ENCODE assay signal across 8 cellular contexts in the genomic region with DNA sequence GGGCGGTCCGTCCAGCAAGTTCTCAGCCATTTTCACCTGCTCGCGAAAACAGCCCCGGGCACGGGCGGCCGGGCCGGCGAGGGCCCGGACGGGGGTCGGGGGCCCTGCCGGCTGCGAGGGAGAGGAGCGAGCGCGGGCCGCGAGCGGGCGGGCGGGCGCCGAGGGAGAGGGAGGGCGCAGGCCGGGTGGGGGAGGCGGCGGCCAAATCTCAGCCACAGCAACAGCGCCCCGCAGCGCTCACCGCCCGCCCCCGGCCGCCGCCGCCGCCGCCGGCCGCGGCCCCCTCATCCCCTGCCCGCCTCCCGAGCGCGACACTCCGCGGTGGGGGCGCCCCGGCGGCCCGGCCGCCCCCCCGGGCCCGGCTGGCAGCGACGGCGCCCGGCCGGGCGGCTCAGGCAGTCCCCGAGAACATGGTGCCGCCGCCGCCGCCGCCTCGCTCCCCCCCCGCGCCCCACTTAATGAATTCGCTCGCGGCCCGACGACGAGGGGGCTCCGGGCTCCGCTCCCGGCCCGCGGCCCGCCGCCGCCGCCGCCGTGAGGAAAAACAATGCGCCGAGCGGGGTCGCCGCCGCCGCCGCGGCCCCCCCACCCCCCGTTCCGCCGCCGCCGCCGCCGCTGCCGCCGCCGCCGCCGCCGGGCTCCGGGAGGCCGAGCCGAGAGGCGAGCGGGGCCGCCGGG. TPM values are rescaled to one million over a fixed set of nuclear protein-coding genes. Genes with fewer than 3 reads are reported as not detected.
DNase-seq lines count a peak whose midpoint lies in the region; ATAC-seq and TF ChIP-seq lines count a peak whose summit lies in the region.

No MANE protein-coding gene starts in this region.

- no CpG with 5 or more reads among the region's 117 CpGs for WGBS in trophoblast cell (ENCODE audit: extremely low coverage, insufficient coverage, insufficient read length)

- H2BK12ac ChIP-seq in trophoblast cell (ENCODE audit: low read length): no peak overlapping the region

- H2BK120ac ChIP-seq in trophoblast cell (ENCODE audit: insufficient read depth, low read length, poor library complexity): peak overlapping the region; percentile 69

- intact Hi-C loops in uterus (cut with DNase I; ENCODE audit: low total_unique reads): loop anchor here (10.0 kb wide), 1 partner anchor 185 kb away; no protein-coding TSS in a partner anchor

- H2AK5ac ChIP-seq in trophoblast cell (ENCODE audit: low read length): no peak overlapping the region

- peak overlapping the region; percentile 98 for H3K4ac ChIP-seq in trophoblast cell (ENCODE audit: low read depth, low read length)

- peak overlapping the region; percentile 79 for H2AFZ ChIP-seq in trophoblast cell (ENCODE audit: insufficient read depth, low read length, poor library complexity)

- H3K4me1 ChIP-seq in SJCRH30: peaks cover 3% of the 10 kb centered on the region; the same call in 1 of the 2 replicates
- H3K4me1 ChIP-seq in cardiac muscle cell (ENCODE audit: low read depth): peaks cover 31% of the 10 kb centered on the region
- H3K4me1 ChIP-seq in trophoblast cell (ENCODE audit: control insufficient read depth in 1 of 2, insufficient read depth in 2 of 2, low read length in 2 of 2): peaks cover 6 to 8% of the 10 kb centered on the region in 2 experiments
- H3K4me1 ChIP-seq in uterus: peaks cover 4 to 13% of the 10 kb centered on the region in 2 donors

- H4K91ac ChIP-seq in trophoblast cell (ENCODE audit: low read depth, low read length): peak overlapping the region; percentile 97

- DNase-seq in AG08395 (ENCODE audit: low spot score): peak; percentile 74
- peak; percentile 63 to 64 for DNase-seq in SJCRH30
- peak; percentile 79 for DNase-seq in activated naive CD4-positive, alpha-beta T cell treated with anti-CD3 and anti-CD28 coated beads, Interleukin-2, amount 50 U/mL, for 16 hours
- peak; percentile 71 to 84 for DNase-seq in cardiac muscle cell (ENCODE audit: low read depth in 1 of 2, low spot score in 1 of 2)
- peak; percentile 21 to 58 for DNase-seq in trophoblast cell
- peak; percentile 71 to 78 for DNase-seq in uterus

- H3K14ac ChIP-seq in trophoblast cell (ENCODE audit: low read length): peak overlapping the region; percentile 96

- H3K4me3 ChIP-seq in SJCRH30 (peak overlapping the region; percentile 66), cardiac muscle cell (peak overlapping the region; percentile 93), trophoblast cell (ENCODE audit: low read depth, low read length) (peak overlapping the region; percentile 91), uterus (peak overlapping the region; percentile 96 to 99)

- H2BK5ac ChIP-seq in trophoblast cell (ENCODE audit: low read depth, low read length, poor library complexity): peak overlapping the region; percentile 90

- TF ChIP-seq CTCF in cardiac muscle cell (IDR thresholded peaks at IDR 0.05; ENCODE audit: low read depth, low read length) (no peak), uterus (IDR thresholded peaks at IDR 0.05) (peak in 2 of 4 experiments; percentile 19 to 55)

- H3K36me3 ChIP-seq in SJCRH30 (peaks cover 3% of the 10 kb centered on the region; the same call in 1 of the 2 replicates), cardiac muscle cell (no peaks in the 10 kb centered on the region), trophoblast cell (ENCODE audit: control insufficient read depth in 1 of 2, insufficient read depth in 2 of 2, low read length in 2 of 2) (peaks cover 0 to 3% of the 10 kb centered on the region in 2 experiments), uterus (no peaks in the 10 kb centered on the region)

- H3K9me3 ChIP-seq in SJCRH30 (replicated peaks): no peaks in the 10 kb centered on the region
- no peaks in the 10 kb centered on the region for H3K9me3 ChIP-seq in cardiac muscle cell (ENCODE audit: low read depth)
- H3K9me3 ChIP-seq in trophoblast cell (ENCODE audit: insufficient read depth, low read depth, low read length): no peaks in the 10 kb centered on the region
- no peaks in the 10 kb centered on the region for H3K9me3 ChIP-seq in uterus

- ATAC-seq in GM18909 (IDR thresholded peaks at IDR 0.05; ENCODE audit: poor library complexity, unreplicated experiment): peak; percentile 44
- ATAC-seq in HG03196 (IDR thresholded peaks at IDR 0.05; ENCODE audit: unreplicated experiment): peak; percentile 36

- peaks cover 13% of the 10 kb centered on the region for H3K79me1 ChIP-seq in trophoblast cell (ENCODE audit: low read length)

- peak overlapping the region; percentile 92 for H3K9ac ChIP-seq in trophoblast cell (ENCODE audit: low read length)

- H4K12ac ChIP-seq in trophoblast cell (ENCODE audit: low read depth, low read length): no peak overlapping the region

- TF ChIP-seq POLR2A in uterus (IDR thresholded peaks at IDR 0.05): no peak

- H3K23ac ChIP-seq in trophoblast cell (ENCODE audit: low read length): no peak overlapping the region

- H3K27me3 ChIP-seq in SJCRH30: no peaks in the 10 kb centered on the region
- H3K27me3 ChIP-seq in cardiac muscle cell: no peaks in the 10 kb centered on the region
- H3K27me3 ChIP-seq in trophoblast cell (ENCODE audit: insufficient read depth, low read length): no peaks in the 10 kb centered on the region
- H3K27me3 ChIP-seq in uterus: no peaks in the 10 kb centered on the region

- H3K79me2 ChIP-seq in trophoblast cell (ENCODE audit: control insufficient read depth, insufficient read depth, low read length, poor library complexity): peaks cover 29% of the 10 kb centered on the region

- H3K18ac ChIP-seq in trophoblast cell (ENCODE audit: low read length): peak overlapping the region; percentile 93

- H4K8ac ChIP-seq in trophoblast cell (ENCODE audit: low read depth, low read length): peak overlapping the region; percentile 87

- H3K4me2 ChIP-seq in trophoblast cell (ENCODE audit: low read length): peak overlapping the region; percentile 65

- H3K27ac ChIP-seq in SJCRH30 (no peak overlapping the region), cardiac muscle cell (peak overlapping the region; percentile 97), trophoblast cell (ENCODE audit: low read depth, low read length) (peak overlapping the region; percentile 83), uterus (peak overlapping the region; percentile 83 to 99)

RNA-seq across cellular contexts. Expression of gene CREBBP, which starts 0.5 kb away (rescaled TPM):
- total RNA-seq in SJCRH30 (2014; rRNA removed; shearing (Covaris generic)): 18.8 and 23.3 TPM in 2 replicates
- 19.7 and 33.8 TPM in 2 replicates for total RNA-seq in cardiac muscle cell
- 24.4 and 27.3 TPM in 2 replicates for polyA plus RNA-seq in cardiac muscle cell
- 31.9 and 34.3 TPM in 2 replicates for polyA plus RNA-seq in trophoblast cell (2013)
- total RNA-seq in uterus: 100 to 1,000 TPM in 1 of 4 donors, 10 to 100 TPM in 3; 58.5 to 146 (median 65.6) TPM
